ENCODE assay signal across 26 cellular contexts in the genomic region with DNA sequence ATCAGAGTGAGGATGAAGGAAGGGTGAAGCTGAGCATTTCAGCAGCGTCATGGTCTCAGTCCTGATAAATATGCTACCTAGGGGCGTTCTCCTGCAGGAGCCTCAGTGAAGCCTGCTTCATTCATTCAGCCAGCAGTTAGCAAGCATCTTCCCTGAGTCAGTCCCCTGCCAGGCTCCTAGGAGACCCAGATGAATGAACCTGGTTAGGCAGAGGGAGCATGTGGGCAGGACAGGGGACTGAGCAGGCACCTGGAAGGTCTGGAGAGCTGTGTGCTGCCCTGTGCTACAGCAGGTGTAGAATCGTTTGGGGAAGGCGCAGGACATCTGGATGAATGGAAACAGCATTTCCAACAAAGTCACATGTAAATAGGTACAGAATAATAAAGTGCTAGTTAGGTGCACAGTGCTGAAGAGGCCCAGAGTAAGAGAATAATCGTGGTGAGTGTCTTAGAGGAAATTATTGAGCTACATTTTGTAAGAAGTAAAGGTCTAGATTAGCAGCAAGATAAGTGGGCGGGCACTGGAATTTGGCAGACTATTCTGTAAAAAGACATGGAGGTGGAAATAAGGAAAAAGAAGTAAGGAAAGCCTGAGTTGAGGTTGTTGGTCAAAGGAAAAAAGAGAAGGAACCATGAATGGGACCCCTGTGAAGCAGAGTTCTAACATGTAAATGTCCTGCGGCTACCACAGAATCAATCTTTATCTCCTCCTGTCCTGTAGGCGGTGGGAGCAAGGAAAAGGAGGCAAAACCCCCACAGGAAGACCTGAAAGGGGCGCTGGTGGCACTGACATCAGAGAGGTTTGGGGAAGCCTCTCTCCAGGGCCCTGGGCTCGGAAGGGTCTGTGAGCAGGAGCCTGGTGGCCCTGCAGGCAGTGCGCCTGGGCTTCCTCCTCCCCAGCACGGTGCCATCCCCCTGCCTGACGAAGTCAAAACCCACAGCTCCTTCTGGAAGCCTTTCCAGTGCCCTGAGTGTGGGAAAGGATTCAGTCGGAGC. TPM values are rescaled to one million over a fixed set of nuclear protein-coding genes. Genes with fewer than 3 reads are reported as not detected.
A peak's percentile ranks its signal among the peaks of the same experiment; 100 is the strongest.
DNase-seq lines count a peak whose midpoint lies in the region; ATAC-seq and TF ChIP-seq lines count a peak whose summit lies in the region.
"Had no signal": no experiment of that assay in that cellular context is flagged by ENCODE, and none has a peak within 500 bp of the region (broad histone marks: within the 10 kb centered on the region; RNA-seq: fewer than 3 reads in every experiment).

No MANE protein-coding gene starts in this region.

- H3K4me3 Mint-ChIP-seq in activated naive CD4-positive, alpha-beta T cell treated with anti-CD3 and anti-CD28 coated beads for 36 hours = no peak overlapping the region
- no peak overlapping the region for H3K4me3 Mint-ChIP-seq in WTC11
- no peak overlapping the region for H3K4me3 Mint-ChIP-seq in type B pancreatic cell
- H3K4me3 Mint-ChIP-seq: activated CD4-positive, alpha-beta T cell treated with anti-CD3 and anti-CD28 coated beads, Interleukin-2, amount 10 ng/mL, durations not matched to agents 7 days and 5 days had no signal

- no peaks in the 10 kb centered on the region for H3K9me3 Mint-ChIP-seq in activated naive CD4-positive, alpha-beta T cell treated with anti-CD3 and anti-CD28 coated beads for 36 hours
- no peaks in the 10 kb centered on the region for H3K9me3 Mint-ChIP-seq in WTC11
- H3K9me3 Mint-ChIP-seq in type B pancreatic cell = no peaks in the 10 kb centered on the region
- H3K9me3 Mint-ChIP-seq: activated CD4-positive, alpha-beta T cell treated with anti-CD3 and anti-CD28 coated beads, Interleukin-2, amount 10 ng/mL, durations not matched to agents 7 days and 5 days had no signal

- CTCF ChIA-PET in activated naive CD4-positive, alpha-beta T cell treated with anti-CD3 and anti-CD28 coated beads for 36 hours (lab: Charles Lee) = interaction anchor here (0.6 kb wide), 1 partner anchor 194 kb away, joined by 3 read pairs; no protein-coding TSS in a partner anchor
- CTCF ChIA-PET in WTC11 (lab: Charles Lee) = interaction anchor here (1.1 to 1.4 kb wide), 4 partner anchors 13 to 365 kb away, joined by 3 to 4 read pairs (median 4); partner anchors contain the start of gene ZSCAN25

- H3K36me3 ChIP-seq in esophagus muscularis mucosa (peaks cover 39 to 100% (median 79%) of the 10 kb centered on the region in 4 donors), upper lobe of right lung (peaks cover 99% of the 10 kb centered on the region)

- TF ChIP-seq POLR2A in esophagus muscularis mucosa (IDR thresholded peaks at IDR 0.05; ENCODE audit: low read depth) = no peak

- no peaks in the 10 kb centered on the region for H3K9me3 ChIP-seq in esophagus muscularis mucosa
- H3K9me3 ChIP-seq in upper lobe of right lung = no peaks in the 10 kb centered on the region
- H3K9me3 ChIP-seq: suprapubic skin had no signal

- peak overlapping the region; percentile 37 for H3K27ac Mint-ChIP-seq in activated naive CD4-positive, alpha-beta T cell treated with anti-CD3 and anti-CD28 coated beads for 36 hours
- H3K27ac Mint-ChIP-seq in WTC11 (peak overlapping the region; percentile 75), type B pancreatic cell (no peak overlapping the region)
- H3K27ac Mint-ChIP-seq: activated CD4-positive, alpha-beta T cell treated with anti-CD3 and anti-CD28 coated beads, Interleukin-2, amount 10 ng/mL, durations not matched to agents 7 days and 5 days had no signal

- peaks cover 75% of the 10 kb centered on the region for H3K36me3 Mint-ChIP-seq in activated naive CD4-positive, alpha-beta T cell treated with anti-CD3 and anti-CD28 coated beads for 36 hours (ENCODE audit: low read depth)
- H3K36me3 Mint-ChIP-seq in WTC11 = peaks cover 72% of the 10 kb centered on the region
- H3K36me3 Mint-ChIP-seq in type B pancreatic cell = peaks cover 36% of the 10 kb centered on the region

- TF ChIP-seq CTCF in WTC11 (IDR thresholded peaks at IDR 0.05) = no peak
- no peak for TF ChIP-seq CTCF in esophagus muscularis mucosa (IDR thresholded peaks at IDR 0.05)
- no peak for TF ChIP-seq CTCF in type B pancreatic cell (conservative IDR thresholded peaks at IDR 0.05)
- TF ChIP-seq CTCF in upper lobe of right lung (IDR thresholded peaks at IDR 0.05) = no peak

- H3K27ac ChIP-seq in esophagus muscularis mucosa (replicated peaks in 1 of 4) = no peak overlapping the region
- H3K27ac ChIP-seq in upper lobe of right lung = no peak overlapping the region
- H3K27ac ChIP-seq: C4-2B, epithelial cell of prostate, foreskin keratinocyte, hepatocyte, suprapubic skin had no signal

- ATAC-seq in WTC11 (peak; percentile 67), upper lobe of right lung (no peak)
- ATAC-seq: foreskin keratinocyte, GM12878 had no signal

- H3K27me3 ChIP-seq in esophagus muscularis mucosa = no peaks in the 10 kb centered on the region
- H3K27me3 ChIP-seq in upper lobe of right lung = no peaks in the 10 kb centered on the region
- H3K27me3 ChIP-seq: foreskin keratinocyte, hepatocyte, suprapubic skin had no signal

- WGBS in esophagus muscularis mucosa = 76% methylated on average over 14 of the region's 14 CpGs

- POLR2A ChIA-PET in WTC11 (lab: Charles Lee) = interaction anchor here (1.3 kb wide), 1 partner anchor 12 kb away, joined by 5 read pairs; the partner anchor contains the start of gene ZSCAN25

- H3K4me1 ChIP-seq in esophagus muscularis mucosa = no peaks in the 10 kb centered on the region
- H3K4me1 ChIP-seq in upper lobe of right lung = no peaks in the 10 kb centered on the region

- intact Hi-C loops in activated naive CD4-positive, alpha-beta T cell treated with anti-CD3 and anti-CD28 coated beads for 36 hours (cut with micrococcal nuclease) = no loop called here
- intact Hi-C loops in esophagus muscularis mucosa (cut with DNase I) (no loop called here), upper lobe of right lung (cut with DNase I) (no loop called here)

- no peak overlapping the region for H3K4me3 ChIP-seq in esophagus muscularis mucosa
- H3K4me3 ChIP-seq in upper lobe of right lung = no peak overlapping the region
- H3K4me3 ChIP-seq: GM12878, hepatocyte, suprapubic skin had no signal

- TF ChIP-seq EP300 in esophagus muscularis mucosa (IDR thresholded peaks at IDR 0.05) = no peak

- H3K4me1 Mint-ChIP-seq in activated naive CD4-positive, alpha-beta T cell treated with anti-CD3 and anti-CD28 coated beads for 36 hours (ENCODE audit: low read depth) = peaks cover 72% of the 10 kb centered on the region
- H3K4me1 Mint-ChIP-seq in WTC11 (peaks cover 32% of the 10 kb centered on the region), type B pancreatic cell (ENCODE audit: unreplicated experiment) (peaks cover 6% of the 10 kb centered on the region)

- no peak for DNase-seq in activated naive CD4-positive, alpha-beta T cell treated with anti-CD3 and anti-CD28 coated beads for 36 hours
- DNase-seq in activated naive CD4-positive, alpha-beta T cell treated with Interleukin-2 at 50 U/mL for 16 hours = no peak
- no peak for DNase-seq in WTC11 (ENCODE audit: low spot score)
- peak; percentile 39 for DNase-seq in esophagus muscularis mucosa (ENCODE audit: extremely low spot score)
- peak; percentile 40 for DNase-seq in type B pancreatic cell (ENCODE audit: extremely low spot score, unreplicated experiment)
- no peak for DNase-seq in NCI-H1105 treated with DMSO at 0.1 percent for 48 hours (lab: John Stamatoyannopoulos, UW)
- DNase-seq in cerebellum (ENCODE audit: low spot score) = no peak
- no peak for DNase-seq in upper lobe of right lung
- DNase-seq: activated CD4-positive, alpha-beta T cell treated with anti-CD3 and anti-CD28 coated beads, Interleukin-2, amount 10 ng/mL, durations not matched to agents 7 days and 5 days; foreskin keratinocyte; HCEC 1CT; kidney glomerular epithelial cell; MV-4-11; NCI-H187; NCI-H748 treated with DMSO at 0.1 percent for 48 hours; Right ventricle myocardium superior; stimulated activated CD8-positive, alpha-beta memory T cell treated with anti-CD3 and anti-CD28 coated beads, Interleukin-4, amount 100 ng/mL, for 48 hours had no signal

- H3K27me3 Mint-ChIP-seq in activated naive CD4-positive, alpha-beta T cell treated with anti-CD3 and anti-CD28 coated beads for 36 hours (ENCODE audit: low read depth) = no peaks in the 10 kb centered on the region
- H3K27me3 Mint-ChIP-seq in WTC11 (ENCODE audit: low read depth) (no peaks in the 10 kb centered on the region), type B pancreatic cell (no peaks in the 10 kb centered on the region)
- H3K27me3 Mint-ChIP-seq: activated CD4-positive, alpha-beta T cell treated with anti-CD3 and anti-CD28 coated beads, Interleukin-2, amount 10 ng/mL, durations not matched to agents 7 days and 5 days had no signal

TF ChIP-seq in WTC11, 78 proteins besides CTCF, POLR2A, EP300 and RAD21 (continues in another document):
- no peak for TF ChIP-seq GRHL2 (CRISPR knock-in tag; IDR thresholded peaks at IDR 0.05; ENCODE audit: insufficient replicate concordance, severe bottlenecking)
- no peak for TF ChIP-seq EMX1 (CRISPR knock-in tag; IDR thresholded peaks at IDR 0.05)
- TF ChIP-seq NFE2L1 (CRISPR knock-in tag; IDR thresholded peaks at IDR 0.05) = no peak
- no peak for TF ChIP-seq ELF4 (CRISPR knock-in tag; IDR thresholded peaks at IDR 0.05; ENCODE audit: low read depth)
- TF ChIP-seq ZNF219 (CRISPR knock-in tag; IDR thresholded peaks at IDR 0.05; ENCODE audit: borderline replicate concordance) = no peak
- TF ChIP-seq SOX15 (CRISPR knock-in tag; IDR thresholded peaks at IDR 0.05) = no peak
- TF ChIP-seq NFYB (CRISPR knock-in tag; conservative IDR thresholded peaks at IDR 0.05; ENCODE audit: low read depth) = no peak
- TF ChIP-seq SMAD4 (CRISPR knock-in tag; IDR thresholded peaks at IDR 0.05) = no peak
- TF ChIP-seq FOXK1 (CRISPR knock-in tag; IDR thresholded peaks at IDR 0.05) = no peak

RNA-seq across cellular contexts. Expression of gene ZSCAN25, which starts 12.0 kb away (rescaled TPM):
- total RNA-seq in activated naive CD4-positive, alpha-beta T cell treated with anti-CD3 and anti-CD28 coated beads for 36 hours = 10 to 100 TPM; 20.7 to 22.3 TPM
- total RNA-seq in WTC11 (2021) (16.3 to 20.1 TPM (median 19.9 TPM) in 3 replicates), esophagus muscularis mucosa (10 to 100 TPM; 12.1 to 17.1 (median 14.2) TPM), type B pancreatic cell (ENCODE audit: low replicate concordance) (22.9 and 25.4 TPM in 2 replicates), cerebellum (20.9 TPM), upper lobe of right lung (18.3 TPM)

RNA-seq across cellular contexts. Expression of gene TMEM225B, which starts 30.7 kb away (rescaled TPM):
- total RNA-seq in activated naive CD4-positive, alpha-beta T cell treated with anti-CD3 and anti-CD28 coated beads for 36 hours = 1 to 10 TPM in 1 of 2 experiments, under 1 TPM in 1; 0.98 to 1.7 TPM
- total RNA-seq in WTC11 (2021) (0.78 to 0.81 TPM (median 0.78 TPM) in 3 replicates), esophagus muscularis mucosa (under 1 TPM in 2 of 4 donors, not detected in 2; 0.32 to 0.57 TPM), type B pancreatic cell (ENCODE audit: low replicate concordance) (0.36 and 0.82 TPM in 2 replicates), cerebellum (0.27 TPM), upper lobe of right lung (1.0 TPM)
- total RNA-seq: cardiac septum, lung microvascular endothelial cell, Right ventricle myocardium superior had no signal

RNA-seq across cellular contexts. Expression of gene CYP3A5, which starts 51.0 kb away (rescaled TPM):
- total RNA-seq in activated naive CD4-positive, alpha-beta T cell treated with anti-CD3 and anti-CD28 coated beads for 36 hours = under 1 TPM; 0.86 TPM
- 0.39 to 0.78 TPM (median 0.76 TPM) in 3 replicates for total RNA-seq in WTC11 (2021)
- total RNA-seq in esophagus muscularis mucosa = 1 to 10 TPM in 3 of 4 donors, under 1 TPM in 1; 0.91 to 4.6 (median 2.3) TPM
- 33.1 and 53.0 TPM in 2 replicates for total RNA-seq in type B pancreatic cell (ENCODE audit: low replicate concordance)
- total RNA-seq in cerebellum = 2.3 TPM
- total RNA-seq in upper lobe of right lung = 15.1 TPM
- total RNA-seq: activated CD4-positive, alpha-beta T cell treated with anti-CD3 and anti-CD28 coated beads, Interleukin-2, amount 10 ng/mL, durations not matched to agents 7 days and 5 days; dermis microvascular lymphatic vessel endothelial cell; lung microvascular endothelial cell; OCI-LY7; Right ventricle myocardium superior had no signal

Comparison
In these comparisons a context has a peak if more than half of its experiments do, and no peak if none do; other contexts are left out.
1. DNase-seq: peak in esophagus muscularis mucosa (single experiment) and type B pancreatic cell (single experiment); none in activated naive CD4-positive, alpha-beta T cell treated with anti-CD3 and anti-CD28 coated beads for 36 hours (single experiment), activated naive CD4-positive, alpha-beta T cell treated with Interleukin-2 at 50 U/mL for 16 hours (single experiment), WTC11 (single experiment), NCI-H1105 treated with DMSO at 0.1 percent for 48 hours (single experiment), cerebellum (single experiment) and upper lobe of right lung (single experiment).